In the genomic region with DNA sequence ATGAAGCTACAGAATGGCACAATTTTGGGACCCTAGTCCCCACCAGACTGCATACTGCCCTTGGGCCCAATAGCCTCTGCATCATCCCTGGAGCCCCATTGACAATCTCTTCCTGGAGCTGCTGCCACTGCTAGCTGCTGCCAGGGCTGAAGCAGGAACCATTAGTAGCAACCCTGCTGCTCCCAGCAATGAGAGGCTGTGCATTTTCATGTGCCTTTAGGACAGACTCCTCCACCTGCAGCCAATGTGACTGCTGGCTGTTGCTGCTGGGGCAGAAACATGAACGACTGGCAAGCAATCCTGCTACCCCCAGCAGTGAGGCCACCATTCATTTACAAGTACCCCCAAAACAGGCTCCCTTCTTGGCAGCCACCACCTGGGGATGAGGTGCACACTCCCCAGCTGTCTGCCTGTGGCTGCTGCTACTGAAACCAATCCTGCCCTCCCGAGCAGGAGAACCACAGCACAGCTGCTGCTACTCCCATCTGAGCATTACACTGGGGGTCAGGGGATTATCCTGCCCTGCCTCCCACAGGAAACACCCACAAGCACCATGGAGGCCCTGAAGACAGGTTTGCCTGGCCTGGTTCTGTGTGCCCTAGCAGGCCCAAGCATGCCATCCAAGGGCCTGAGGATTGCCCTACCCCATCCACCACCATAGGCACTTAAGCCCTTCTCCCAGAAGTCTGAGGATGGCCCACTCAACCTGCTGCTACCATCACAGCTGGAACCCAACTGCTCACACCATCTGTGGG, we compare ENCODE assay signal across 23 cellular contexts.
"Had no signal": no experiment of that assay in that cellular context is flagged by ENCODE, and none has a peak within 500 bp of the region (broad histone marks: within the 10 kb centered on the region; RNA-seq: fewer than 3 reads in every experiment).

No MANE protein-coding gene starts in this region.

- H3K4me2 ChIP-seq: hepatocyte had no signal

- H2AFZ ChIP-seq: hepatocyte had no signal

- H3K79me2 ChIP-seq: hepatocyte had no signal

- H3K27me3 ChIP-seq: body of pancreas, esophagus squamous epithelium, hepatocyte, left lung, transverse colon, vagina had no signal

- DNase-seq: activated CD4-positive, alpha-beta T cell treated with anti-CD3 and anti-CD28 coated beads for 36 hours; activated CD8-positive, alpha-beta T cell treated with anti-CD3 and anti-CD28 coated beads for 36 hours; activated effector memory CD4-positive, alpha-beta T cell treated with anti-CD3 and anti-CD28 coated beads, Interleukin-2, amount 50 U/mL, for 16 hours; activated T-cell treated with anti-CD3 and anti-CD28 coated beads, Interleukin-2, amount 50 U/mL, for 4 hours; amniotic stem cell; body of pancreas; esophagus squamous epithelium; left lung; mucosa of descending colon; naive thymus-derived CD8-positive, alpha-beta T cell; stimulated activated CD4-positive, alpha-beta T cell treated with anti-CD3 and anti-CD28 coated beads, Interleukin-4, amount 100 ng/mL, for 4 hours; stimulated activated CD8-positive, alpha-beta memory T cell treated with anti-CD3 and anti-CD28 coated beads, Interleukin-4, amount 100 ng/mL, for 48 hours; stimulated activated naive CD4-positive, alpha-beta T cell treated with Interleukin-2 at 50 U/mL for 16 hours; substantia nigra; transverse colon; WERI-Rb-1 had no signal

- H3K36me3 Mint-ChIP-seq: activated naive CD8-positive, alpha-beta T cell had no signal

- H3K4me3 Mint-ChIP-seq: activated CD4-positive, alpha-beta T cell treated with anti-CD3 and anti-CD28 coated beads for 36 hours; activated CD8-positive, alpha-beta T cell treated with anti-CD3 and anti-CD28 coated beads for 36 hours; activated naive CD8-positive, alpha-beta T cell; activated T-cell treated with anti-CD3 and anti-CD28 coated beads, Interleukin-2, amount 50 U/mL, for 4 hours; central memory CD8-positive, alpha-beta T cell; naive thymus-derived CD8-positive, alpha-beta T cell had no signal

- H3K9me3 ChIP-seq: vagina had no signal

- H3K4me1 ChIP-seq: body of pancreas had no signal

- FAIRE-seq: keratinocyte had no signal

- H3K27ac Mint-ChIP-seq: activated CD4-positive, alpha-beta T cell treated with anti-CD3 and anti-CD28 coated beads for 36 hours; activated CD8-positive, alpha-beta T cell treated with anti-CD3 and anti-CD28 coated beads for 36 hours; activated naive CD8-positive, alpha-beta T cell; naive thymus-derived CD8-positive, alpha-beta T cell had no signal

- H3K36me3 ChIP-seq: esophagus squamous epithelium, left lung, transverse colon, vagina, WERI-Rb-1 had no signal

- H3K4me3 ChIP-seq: body of pancreas, coronary artery, esophagus squamous epithelium, hepatocyte, left lung, mucosa of descending colon, skin epidermis, transverse colon, vagina had no signal

- H3K27ac ChIP-seq: body of pancreas, coronary artery, esophagus squamous epithelium, hepatocyte, left lung, skin epidermis, transverse colon, vagina, WERI-Rb-1 had no signal

- H3K4me1 Mint-ChIP-seq: activated CD4-positive, alpha-beta T cell treated with anti-CD3 and anti-CD28 coated beads for 36 hours; central memory CD8-positive, alpha-beta T cell had no signal

- ATAC-seq: activated CD4-positive, alpha-beta T cell treated with anti-CD3 and anti-CD28 coated beads for 36 hours; activated CD8-positive, alpha-beta T cell treated with anti-CD3 and anti-CD28 coated beads for 36 hours; activated T-cell treated with anti-CD3 and anti-CD28 coated beads, Interleukin-2, amount 50 U/mL, for 4 hours; body of pancreas; left lung; mucosa of descending colon; naive thymus-derived CD8-positive, alpha-beta T cell had no signal
